1 cellular context compared by ENCODE assay signal in the genomic region with DNA sequence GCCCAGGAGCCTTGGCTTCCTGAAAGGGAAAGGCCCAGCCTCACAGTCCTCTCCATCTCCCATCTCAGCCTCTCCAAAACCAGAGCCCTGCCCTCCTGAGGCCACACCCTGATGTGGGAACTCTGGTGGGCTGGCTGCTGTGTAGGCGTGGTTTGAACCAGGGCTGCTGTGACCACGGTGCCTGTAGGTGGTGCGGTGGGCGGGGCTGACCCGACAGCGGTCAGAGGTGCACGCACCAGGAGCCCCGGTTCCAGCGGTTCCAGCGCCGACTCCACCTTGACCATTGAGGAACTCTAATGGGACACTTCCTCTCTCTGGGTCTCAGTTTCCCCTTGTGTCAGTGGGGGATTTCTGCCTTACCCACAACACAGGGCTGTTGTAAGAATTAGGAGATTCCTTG.
TF ChIP-seq lines count a peak whose summit lies in the region.

No MANE protein-coding gene starts in this region.

TF ChIP-seq in HepG2, 621 proteins besides CTCF, POLR2A, EP300 and RAD21:
- TF ChIP-seq GABPA (IDR thresholded peaks at IDR 0.05; ENCODE audit: low read depth, low read length) (no peak), GABPA (CRISPR knock-in tag; IDR thresholded peaks at IDR 0.05; ENCODE audit: low read depth) (no peak), NFE2L1 (CRISPR knock-in tag; IDR thresholded peaks at IDR 0.05; ENCODE audit: borderline replicate concordance) (no peak), KLF9 (CRISPR knock-in tag; IDR thresholded peaks at IDR 0.05; ENCODE audit: low read depth) (no peak), NFRKB (IDR thresholded peaks at IDR 0.05) (no peak), NFIB (CRISPR knock-in tag; IDR thresholded peaks at IDR 0.05; ENCODE audit: borderline replicate concordance) (no peak), KLF6 (CRISPR knock-in tag; IDR thresholded peaks at IDR 0.05) (no peak), HNRNPK (IDR thresholded peaks at IDR 0.05; ENCODE audit: low read depth, low read length, poor library complexity, severe bottlenecking) (no peak), ZC3H4 (CRISPR knock-in tag; IDR thresholded peaks at IDR 0.05; ENCODE audit: borderline replicate concordance) (no peak), GZF1 (CRISPR knock-in tag; IDR thresholded peaks at IDR 0.05) (no peak), ETV5 (CRISPR knock-in tag; IDR thresholded peaks at IDR 0.05; ENCODE audit: borderline replicate concordance) (no peak)
- TF ChIP-seq, protein P1, sequence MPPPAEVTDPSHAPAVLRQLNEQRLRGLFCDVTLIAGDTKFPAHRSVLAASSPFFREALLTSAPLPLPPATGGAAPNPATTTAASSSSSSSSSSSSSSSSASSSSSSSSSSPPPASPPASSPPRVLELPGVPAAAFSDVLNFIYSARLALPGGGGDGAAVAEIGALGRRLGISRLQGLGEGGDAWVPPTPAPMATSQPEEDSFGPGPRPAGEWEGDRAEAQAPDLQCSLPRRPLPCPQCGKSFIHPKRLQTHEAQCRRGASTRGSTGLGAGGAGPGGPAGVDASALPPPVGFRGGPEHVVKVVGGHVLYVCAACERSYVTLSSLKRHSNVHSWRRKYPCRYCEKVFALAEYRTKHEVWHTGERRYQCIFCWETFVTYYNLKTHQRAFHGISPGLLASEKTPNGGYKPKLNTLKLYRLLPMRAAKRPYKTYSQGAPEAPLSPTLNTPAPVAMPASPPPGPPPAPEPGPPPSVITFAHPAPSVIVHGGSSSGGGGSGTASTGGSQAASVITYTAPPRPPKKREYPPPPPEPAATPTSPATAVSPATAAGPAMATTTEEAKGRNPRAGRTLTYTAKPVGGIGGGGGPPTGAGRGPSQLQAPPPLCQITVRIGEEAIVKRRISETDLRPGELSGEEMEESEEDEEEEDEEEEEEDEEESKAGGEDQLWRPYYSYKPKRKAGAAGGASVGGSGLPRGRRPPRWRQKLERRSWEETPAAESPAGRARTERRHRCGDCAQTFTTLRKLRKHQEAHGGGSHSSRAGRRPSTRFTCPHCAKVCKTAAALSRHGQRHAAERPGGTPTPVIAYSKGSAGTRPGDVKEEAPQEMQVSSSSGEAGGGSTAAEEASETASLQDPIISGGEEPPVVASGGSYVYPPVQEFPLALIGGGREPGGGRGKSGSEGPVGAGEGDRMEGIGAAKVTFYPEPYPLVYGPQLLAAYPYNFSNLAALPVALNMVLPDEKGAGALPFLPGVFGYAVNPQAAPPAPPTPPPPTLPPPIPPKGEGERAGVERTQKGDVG (CRISPR knock-in tag; IDR thresholded peaks at IDR 0.05; ENCODE audit: borderline replicate concordance) = no peak
